ENCODE assay signal across 1 cellular context in genomic region chr3:102114264-102114979, GRCh38.
TF ChIP-seq lines count a peak whose summit lies in the region.

No MANE protein-coding gene starts in this region.

TF ChIP-seq in A549, 52 proteins besides CTCF, POLR2A, EP300 and RAD21 (continued from another document):
- TF ChIP-seq, protein P1, sequence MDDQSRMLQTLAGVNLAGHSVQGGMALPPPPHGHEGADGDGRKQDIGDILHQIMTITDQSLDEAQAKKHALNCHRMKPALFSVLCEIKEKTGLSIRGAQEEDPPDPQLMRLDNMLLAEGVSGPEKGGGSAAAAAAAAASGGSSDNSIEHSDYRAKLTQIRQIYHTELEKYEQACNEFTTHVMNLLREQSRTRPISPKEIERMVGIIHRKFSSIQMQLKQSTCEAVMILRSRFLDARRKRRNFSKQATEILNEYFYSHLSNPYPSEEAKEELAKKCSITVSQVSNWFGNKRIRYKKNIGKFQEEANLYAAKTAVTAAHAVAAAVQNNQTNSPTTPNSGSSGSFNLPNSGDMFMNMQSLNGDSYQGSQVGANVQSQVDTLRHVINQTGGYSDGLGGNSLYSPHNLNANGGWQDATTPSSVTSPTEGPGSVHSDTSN (IDR thresholded peaks at IDR 0.05): no peak
